Comparison of ENCODE assay signal across 24 cellular contexts in the genomic region with DNA sequence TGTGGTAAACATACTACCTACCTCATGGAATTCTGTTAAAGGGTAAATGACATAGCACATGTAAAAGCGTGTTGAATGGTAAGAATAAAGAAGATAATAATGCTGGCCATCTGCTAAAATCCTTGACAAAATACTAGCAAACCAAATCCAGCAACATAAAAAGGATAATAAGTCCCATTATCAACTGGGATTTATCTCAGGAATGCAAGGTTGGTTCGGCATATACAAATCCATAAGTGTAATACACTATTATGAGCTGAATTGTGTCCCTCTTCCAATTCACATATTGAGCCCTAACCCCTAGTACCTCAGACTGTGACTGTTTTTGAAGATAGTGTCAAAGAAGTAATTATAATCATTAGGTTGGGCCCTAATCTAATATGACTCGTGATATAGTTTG. TPM values are rescaled to one million over a fixed set of nuclear protein-coding genes. Genes with fewer than 3 reads are reported as not detected.
A peak's percentile ranks its signal among the peaks of the same experiment; 100 is the strongest.
DNase-seq lines count a peak whose midpoint lies in the region; TF ChIP-seq lines count a peak whose summit lies in the region.
"Had no signal": no experiment of that assay in that cellular context is flagged by ENCODE, and none has a peak within 500 bp of the region (broad histone marks: within the 10 kb centered on the region; RNA-seq: fewer than 3 reads in every experiment).

No MANE protein-coding gene starts in this region.

- peak overlapping the region; percentile 81 for H3K27ac ChIP-seq in osteoblast (ENCODE audit: low read depth, low read length)
- H3K27ac ChIP-seq: BLaER1 had no signal

- H3K9me3 ChIP-seq in osteoblast (ENCODE audit: low read depth, low read length), result peaks cover 4% of the 10 kb centered on the region
- H3K9me3 ChIP-seq: BE2C had no signal

- H3K4me3 ChIP-seq in osteoblast (ENCODE audit: insufficient read depth, low read length), result no peak overlapping the region
- H3K4me3 ChIP-seq: BLaER1, GM12878 had no signal

- no peaks in the 10 kb centered on the region for H3K79me2 ChIP-seq in osteoblast (ENCODE audit: insufficient read depth, low read length)

- H3K36me3 ChIP-seq in osteoblast (ENCODE audit: insufficient read depth, low read length), result no peaks in the 10 kb centered on the region

- H3K4me2 ChIP-seq in osteoblast (ENCODE audit: insufficient read depth, low read length), result no peak overlapping the region
- H3K4me2 ChIP-seq: BLaER1 had no signal

- intact Hi-C loops in posterior vena cava (cut with DNase I), result loop anchor here in 1 of 2 donors (10.0 kb wide), 1 partner anchor 1708 kb away; no protein-coding TSS in a partner anchor

- no peaks in the 10 kb centered on the region for H4K20me1 ChIP-seq in osteoblast (ENCODE audit: insufficient read depth, low read length)
- H4K20me1 ChIP-seq: BLaER1 had no signal

- no peak overlapping the region for H2AFZ ChIP-seq in osteoblast (ENCODE audit: low read length)

- DNase-seq in erythroblast (lab: John Stamatoyannopoulos, UW) (peak; percentile 19 to 26), osteoblast (ENCODE audit: insufficient read length, low spot score, missing footprints) (no peak), posterior vena cava (ENCODE audit: low spot score) (no peak), retina (no peak), NCI-H1105 (lab: John Stamatoyannopoulos, UW) (no peak)
- DNase-seq: 8988T; ACHN; BE2C; C1 segment of cervical spinal cord; CD4-positive, alpha-beta memory T cell; CD4-positive, CD25-positive, alpha-beta regulatory T cell; CD8-positive, alpha-beta memory T cell; COR-L47; DMS 273 treated with DMSO at 0.1 percent for 48 hours; DMS153; DMS53; DMS79; DND-41; EL; GDM1 had no signal

- no peak for TF ChIP-seq CTCF in osteoblast (IDR thresholded peaks at IDR 0.05; ENCODE audit: extremely low read depth, low read depth, low read length)

- no peaks in the 10 kb centered on the region for H3K27me3 ChIP-seq in osteoblast (ENCODE audit: insufficient read depth, low read length)
- H3K27me3 ChIP-seq: BE2C, BLaER1 had no signal

- peaks cover 27% of the 10 kb centered on the region for H3K4me1 ChIP-seq in osteoblast (ENCODE audit: insufficient read depth, low read length)
- H3K4me1 ChIP-seq: BE2C, BLaER1 had no signal

- no peak for TF ChIP-seq POLR2A in erythroblast (IDR thresholded peaks at IDR 0.05; ENCODE audit: low read length)

RNA-seq across cellular contexts. Expression of a gene that starts 37.4 kb away (rescaled TPM):
- total RNA-seq in osteoblast (20.3 and 24.5 TPM in 2 replicates), posterior vena cava (1 to 10 TPM; 7.7 to 8.9 TPM)

RNA-seq across cellular contexts. Expression of a gene that starts 48.8 kb away (rescaled TPM):
- 1.8 and 8.3 TPM in 2 replicates for total RNA-seq in osteoblast
- 10 to 100 TPM; 20.7 to 50.3 TPM for total RNA-seq in posterior vena cava
- total RNA-seq: Daoy, G401 had no signal

Comparison
In these comparisons a context has a peak if more than half of its experiments do, and no peak if none do; other contexts are left out.
1. DNase-seq: peak in erythroblast (2 of 2); none in osteoblast (single experiment), posterior vena cava (single experiment), retina (single experiment) and NCI-H1105 (single experiment).